1 cellular context compared by ENCODE assay signal in genomic region chr11:34161812-34162506, GRCh38.
TF ChIP-seq lines count a peak whose summit lies in the region.

No MANE protein-coding gene starts in this region.

TF ChIP-seq in HepG2, 621 proteins besides CTCF, POLR2A, EP300 and RAD21:
- TF ChIP-seq ADNP (CRISPR knock-in tag; IDR thresholded peaks at IDR 0.05) (no peak), TBX3 (IDR thresholded peaks at IDR 0.05; ENCODE audit: borderline replicate concordance) (no peak), SMAD3 (CRISPR knock-in tag; IDR thresholded peaks at IDR 0.05) (no peak), CCDC6 (CRISPR knock-in tag; IDR thresholded peaks at IDR 0.05) (no peak), ZFP36 (IDR thresholded peaks at IDR 0.05; ENCODE audit: borderline replicate concordance, low read depth, low read length, partially characterized antibody) (no peak), ZFP37 (CRISPR knock-in tag; IDR thresholded peaks at IDR 0.05; ENCODE audit: borderline replicate concordance) (no peak), SMYD3 (CRISPR knock-in tag; IDR thresholded peaks at IDR 0.05) (no peak), RXRB (CRISPR knock-in tag; IDR thresholded peaks at IDR 0.05; ENCODE audit: borderline replicate concordance) (no peak), ZSCAN5A (CRISPR knock-in tag; IDR thresholded peaks at IDR 0.05; ENCODE audit: borderline replicate concordance) (no peak), GATA4 (IDR thresholded peaks at IDR 0.05; ENCODE audit: borderline replicate concordance, low read depth) (no peak), DR1 (CRISPR knock-in tag; IDR thresholded peaks at IDR 0.05) (no peak), ZNF543 (CRISPR knock-in tag; IDR thresholded peaks at IDR 0.05) (no peak), WIZ (CRISPR knock-in tag; IDR thresholded peaks at IDR 0.05) (no peak), KDM2A (CRISPR knock-in tag; IDR thresholded peaks at IDR 0.05; ENCODE audit: borderline replicate concordance, low read depth) (no peak), HOXD1 (CRISPR knock-in tag; IDR thresholded peaks at IDR 0.05) (no peak), ZNF562 (CRISPR knock-in tag; IDR thresholded peaks at IDR 0.05; ENCODE audit: borderline replicate concordance) (no peak)
- TF ChIP-seq, protein P1, sequence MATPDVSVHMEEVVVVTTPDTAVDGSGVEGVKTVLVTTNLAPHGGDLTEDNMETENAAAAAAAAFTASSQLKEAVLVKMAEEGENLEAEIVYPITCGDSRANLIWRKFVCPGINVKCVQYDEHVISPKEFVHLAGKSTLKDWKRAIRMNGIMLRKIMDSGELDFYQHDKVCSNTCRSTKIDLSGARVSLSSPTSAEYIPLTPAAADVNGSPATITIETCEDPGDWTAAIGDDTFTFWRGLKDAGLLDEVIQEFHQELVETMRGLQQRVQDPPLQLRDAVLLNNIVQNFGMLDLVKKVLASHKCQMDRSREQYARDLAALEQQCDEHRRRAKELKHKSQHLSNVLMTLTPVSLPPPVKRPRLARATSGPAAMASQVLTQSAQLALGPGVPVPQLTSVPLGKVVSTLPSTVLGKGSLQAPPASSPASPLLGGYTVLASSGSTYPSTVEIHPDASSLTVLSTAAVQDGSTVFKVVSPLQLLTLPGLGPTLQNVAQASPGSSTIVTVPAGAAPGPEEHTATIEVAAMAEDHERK (CRISPR knock-in tag; IDR thresholded peaks at IDR 0.05; ENCODE audit: low read depth), result no peak
- TF ChIP-seq, protein P2, sequence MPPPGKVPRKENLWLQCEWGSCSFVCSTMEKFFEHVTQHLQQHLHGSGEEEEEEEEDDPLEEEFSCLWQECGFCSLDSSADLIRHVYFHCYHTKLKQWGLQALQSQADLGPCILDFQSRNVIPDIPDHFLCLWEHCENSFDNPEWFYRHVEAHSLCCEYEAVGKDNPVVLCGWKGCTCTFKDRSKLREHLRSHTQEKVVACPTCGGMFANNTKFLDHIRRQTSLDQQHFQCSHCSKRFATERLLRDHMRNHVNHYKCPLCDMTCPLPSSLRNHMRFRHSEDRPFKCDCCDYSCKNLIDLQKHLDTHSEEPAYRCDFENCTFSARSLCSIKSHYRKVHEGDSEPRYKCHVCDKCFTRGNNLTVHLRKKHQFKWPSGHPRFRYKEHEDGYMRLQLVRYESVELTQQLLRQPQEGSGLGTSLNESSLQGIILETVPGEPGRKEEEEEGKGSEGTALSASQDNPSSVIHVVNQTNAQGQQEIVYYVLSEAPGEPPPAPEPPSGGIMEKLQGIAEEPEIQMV (CRISPR knock-in tag; IDR thresholded peaks at IDR 0.05; ENCODE audit: low read depth), result no peak
